In genomic region chr4:98619197-98619596, GRCh38 we compare ENCODE assay signal across 3 cellular contexts.
TF ChIP-seq lines count a peak whose summit lies in the region.

No MANE protein-coding gene starts in this region.

TF ChIP-seq in HEK293, 187 proteins besides CTCF, POLR2A, EP300 and RAD21 (continues in another document):
- TF ChIP-seq KLF10 (tag by site-specific recombination; IDR thresholded peaks at IDR 0.05): no peak
- TF ChIP-seq ZNF157 (tag by site-specific recombination; IDR thresholded peaks at IDR 0.05): no peak
- no peak for TF ChIP-seq ZEB2 (tag by site-specific recombination; IDR thresholded peaks at IDR 0.05)
- no peak for TF ChIP-seq ZSCAN30 (tag by site-specific recombination; IDR thresholded peaks at IDR 0.05)
- peak; percentile 49; the same call in 1 of the 2 replicates for TF ChIP-seq TRIM28 (IDR thresholded peaks at IDR 0.05; ENCODE audit: borderline replicate concordance, low read length)
- TF ChIP-seq, protein P1, sequence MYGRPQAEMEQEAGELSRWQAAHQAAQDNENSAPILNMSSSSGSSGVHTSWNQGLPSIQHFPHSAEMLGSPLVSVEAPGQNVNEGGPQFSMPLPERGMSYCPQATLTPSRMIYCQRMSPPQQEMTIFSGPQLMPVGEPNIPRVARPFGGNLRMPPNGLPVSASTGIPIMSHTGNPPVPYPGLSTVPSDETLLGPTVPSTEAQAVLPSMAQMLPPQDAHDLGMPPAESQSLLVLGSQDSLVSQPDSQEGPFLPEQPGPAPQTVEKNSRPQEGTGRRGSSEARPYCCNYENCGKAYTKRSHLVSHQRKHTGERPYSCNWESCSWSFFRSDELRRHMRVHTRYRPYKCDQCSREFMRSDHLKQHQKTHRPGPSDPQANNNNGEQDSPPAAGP (tag by site-specific recombination; IDR thresholded peaks at IDR 0.05): no peak
- TF ChIP-seq ZNF623 (tag by site-specific recombination; IDR thresholded peaks at IDR 0.05): no peak
- 0 out of 2 replicates have a peak, but pooled peaks have one; percentile 48 for TF ChIP-seq OSR2 (tag by site-specific recombination; IDR thresholded peaks at IDR 0.05)
- TF ChIP-seq PRDM6 (tag by site-specific recombination; IDR thresholded peaks at IDR 0.05): no peak
- no peak for TF ChIP-seq GLIS2 (tag by site-specific recombination; IDR thresholded peaks at IDR 0.05)
- no peak for TF ChIP-seq ZNF366 (tag by site-specific recombination; conservative IDR thresholded peaks at IDR 0.05)
- no peak for TF ChIP-seq ZNF837 (tag by site-specific recombination; IDR thresholded peaks at IDR 0.05)
- no peak for TF ChIP-seq HOXA7 (CRISPR knock-in tag; IDR thresholded peaks at IDR 0.05; ENCODE audit: borderline replicate concordance)
- no peak for TF ChIP-seq ZSCAN23 (tag by site-specific recombination; IDR thresholded peaks at IDR 0.05)
- TF ChIP-seq ZNF121 (tag by site-specific recombination; IDR thresholded peaks at IDR 0.05): no peak
- no peak for TF ChIP-seq MEIS1 (CRISPR knock-in tag; IDR thresholded peaks at IDR 0.05; ENCODE audit: borderline replicate concordance)
- TF ChIP-seq ZNF214 (tag by site-specific recombination; IDR thresholded peaks at IDR 0.05; ENCODE audit: borderline replicate concordance): no peak
- no peak for TF ChIP-seq ZFHX2 (tag by site-specific recombination; conservative IDR thresholded peaks at IDR 0.05)
- peak; percentile 25; the same call in 1 of the 2 replicates for TF ChIP-seq ZNF335 (tag by site-specific recombination; conservative IDR thresholded peaks at IDR 0.05)
- no peak for TF ChIP-seq ZNF354C (tag by site-specific recombination; IDR thresholded peaks at IDR 0.05; ENCODE audit: borderline replicate concordance, low read depth)
- TF ChIP-seq ZNF169 (tag by site-specific recombination; IDR thresholded peaks at IDR 0.05): no peak
- no peak for TF ChIP-seq ZNF37A (tag by site-specific recombination; IDR thresholded peaks at IDR 0.05)
- TF ChIP-seq ZNF629 (tag by site-specific recombination; IDR thresholded peaks at IDR 0.05): no peak

TF ChIP-seq in IMR-90, 13 proteins besides CTCF, POLR2A, EP300 and RAD21:
- no peak for TF ChIP-seq MAZ (IDR thresholded peaks at IDR 0.05; ENCODE audit: borderline replicate concordance, low read depth, low read length)
- no peak for TF ChIP-seq CHD1 (IDR thresholded peaks at IDR 0.05; ENCODE audit: low read depth, low read length)
- no peak for TF ChIP-seq SMC3 (IDR thresholded peaks at IDR 0.05; ENCODE audit: low read depth, low read length)
- TF ChIP-seq MAFK (IDR thresholded peaks at IDR 0.05; ENCODE audit: low read depth, low read length): no peak
- TF ChIP-seq BHLHE40 (IDR thresholded peaks at IDR 0.05; ENCODE audit: low read depth, low read length): no peak
- TF ChIP-seq RCOR1 (IDR thresholded peaks at IDR 0.05; ENCODE audit: insufficient replicate concordance, low read length): no peak
- TF ChIP-seq MXI1 (IDR thresholded peaks at IDR 0.05; ENCODE audit: borderline replicate concordance, low read depth, low read length): no peak
- TF ChIP-seq NFE2L2 (IDR thresholded peaks at IDR 0.05; ENCODE audit: low read depth, low read length): no peak
- TF ChIP-seq RFX5 (IDR thresholded peaks at IDR 0.05; ENCODE audit: low read depth, low read length): no peak
- TF ChIP-seq, protein P2, sequence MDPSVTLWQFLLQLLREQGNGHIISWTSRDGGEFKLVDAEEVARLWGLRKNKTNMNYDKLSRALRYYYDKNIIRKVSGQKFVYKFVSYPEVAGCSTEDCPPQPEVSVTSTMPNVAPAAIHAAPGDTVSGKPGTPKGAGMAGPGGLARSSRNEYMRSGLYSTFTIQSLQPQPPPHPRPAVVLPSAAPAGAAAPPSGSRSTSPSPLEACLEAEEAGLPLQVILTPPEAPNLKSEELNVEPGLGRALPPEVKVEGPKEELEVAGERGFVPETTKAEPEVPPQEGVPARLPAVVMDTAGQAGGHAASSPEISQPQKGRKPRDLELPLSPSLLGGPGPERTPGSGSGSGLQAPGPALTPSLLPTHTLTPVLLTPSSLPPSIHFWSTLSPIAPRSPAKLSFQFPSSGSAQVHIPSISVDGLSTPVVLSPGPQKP (IDR thresholded peaks at IDR 0.05; ENCODE audit: borderline replicate concordance, low read depth, low read length): no peak
- no peak for TF ChIP-seq CEBPB (IDR thresholded peaks at IDR 0.05; ENCODE audit: low read depth, low read length)
- no peak for TF ChIP-seq FOS (IDR thresholded peaks at IDR 0.05; ENCODE audit: low read depth, low read length)

TF ChIP-seq in neural cell, 6 proteins besides CTCF, POLR2A, EP300 and RAD21:
- TF ChIP-seq TAF1 (IDR thresholded peaks at IDR 0.05; ENCODE audit: low read depth) (no peak), EZH2 (IDR thresholded peaks at IDR 0.05; ENCODE audit: borderline replicate concordance, insufficient read depth, low read length, poor library complexity, severe bottlenecking) (no peak), POLR2AphosphoS5 (IDR thresholded peaks at IDR 0.05) (no peak), MXI1 (conservative IDR thresholded peaks at IDR 0.05; ENCODE audit: poor library complexity, severe bottlenecking) (no peak)
- TF ChIP-seq, protein P3, sequence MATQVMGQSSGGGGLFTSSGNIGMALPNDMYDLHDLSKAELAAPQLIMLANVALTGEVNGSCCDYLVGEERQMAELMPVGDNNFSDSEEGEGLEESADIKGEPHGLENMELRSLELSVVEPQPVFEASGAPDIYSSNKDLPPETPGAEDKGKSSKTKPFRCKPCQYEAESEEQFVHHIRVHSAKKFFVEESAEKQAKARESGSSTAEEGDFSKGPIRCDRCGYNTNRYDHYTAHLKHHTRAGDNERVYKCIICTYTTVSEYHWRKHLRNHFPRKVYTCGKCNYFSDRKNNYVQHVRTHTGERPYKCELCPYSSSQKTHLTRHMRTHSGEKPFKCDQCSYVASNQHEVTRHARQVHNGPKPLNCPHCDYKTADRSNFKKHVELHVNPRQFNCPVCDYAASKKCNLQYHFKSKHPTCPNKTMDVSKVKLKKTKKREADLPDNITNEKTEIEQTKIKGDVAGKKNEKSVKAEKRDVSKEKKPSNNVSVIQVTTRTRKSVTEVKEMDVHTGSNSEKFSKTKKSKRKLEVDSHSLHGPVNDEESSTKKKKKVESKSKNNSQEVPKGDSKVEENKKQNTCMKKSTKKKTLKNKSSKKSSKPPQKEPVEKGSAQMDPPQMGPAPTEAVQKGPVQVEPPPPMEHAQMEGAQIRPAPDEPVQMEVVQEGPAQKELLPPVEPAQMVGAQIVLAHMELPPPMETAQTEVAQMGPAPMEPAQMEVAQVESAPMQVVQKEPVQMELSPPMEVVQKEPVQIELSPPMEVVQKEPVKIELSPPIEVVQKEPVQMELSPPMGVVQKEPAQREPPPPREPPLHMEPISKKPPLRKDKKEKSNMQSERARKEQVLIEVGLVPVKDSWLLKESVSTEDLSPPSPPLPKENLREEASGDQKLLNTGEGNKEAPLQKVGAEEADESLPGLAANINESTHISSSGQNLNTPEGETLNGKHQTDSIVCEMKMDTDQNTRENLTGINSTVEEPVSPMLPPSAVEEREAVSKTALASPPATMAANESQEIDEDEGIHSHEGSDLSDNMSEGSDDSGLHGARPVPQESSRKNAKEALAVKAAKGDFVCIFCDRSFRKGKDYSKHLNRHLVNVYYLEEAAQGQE (IDR thresholded peaks at IDR 0.05; ENCODE audit: borderline replicate concordance): no peak
TF ChIP-seq in neural cell: peak in this region for 0.
